17 cellular contexts compared by ENCODE assay signal in genomic region chr6:20172842-20173456, GRCh38. TPM values are rescaled to one million over a fixed set of nuclear protein-coding genes. Genes with fewer than 3 reads are reported as not detected.
"Had no signal": no experiment of that assay in that cellular context is flagged by ENCODE, and none has a peak within 500 bp of the region (broad histone marks: within the 10 kb centered on the region; RNA-seq: fewer than 3 reads in every experiment).

No MANE protein-coding gene starts in this region.

- H3K4me1 Mint-ChIP-seq: mesothelial cell of epicardium had no signal

- H3K4me3 Mint-ChIP-seq: activated T-cell treated with anti-CD3 and anti-CD28 coated beads, Interleukin-2, amount 50 U/mL, for 24 hours; mesothelial cell of epicardium had no signal

- DNase-seq: activated CD4-positive, alpha-beta T cell treated with anti-CD3 and anti-CD28 coated beads, Interleukin-2, amount 50 U/mL, for 4 hours; activated CD4-positive, CD25-positive, alpha-beta regulatory T cell; activated gamma-delta T cell; activated T-cell treated with anti-CD3 and anti-CD28 coated beads, Interleukin-2, amount 50 U/mL, for 24 hours; amniotic stem cell; caudate nucleus; colonic mucosa; left colon; right lobe of liver; stomach; testis had no signal

- H3K36me3 Mint-ChIP-seq: mesothelial cell of epicardium had no signal

- H3K27me3 ChIP-seq: colonic mucosa, esophagus muscularis mucosa, right lobe of liver, stomach, testis had no signal

- ATAC-seq: left colon had no signal

- H3K4me1 ChIP-seq: testis had no signal

- H3K36me3 ChIP-seq: colonic mucosa, esophagus muscularis mucosa, right lobe of liver, stomach had no signal

- FAIRE-seq: islet of Langerhans had no signal

- H3K4me3 ChIP-seq: colonic mucosa, esophagus muscularis mucosa, lung, right lobe of liver, smooth muscle cell, stomach, testis had no signal

- H3K9me3 Mint-ChIP-seq: activated T-cell treated with anti-CD3 and anti-CD28 coated beads, Interleukin-2, amount 50 U/mL, for 24 hours; mesothelial cell of epicardium had no signal

- H3K27ac ChIP-seq: colonic mucosa, esophagus muscularis mucosa, right lobe of liver, testis had no signal

- H3K27ac Mint-ChIP-seq: mesothelial cell of epicardium had no signal

- H3K4me2 ChIP-seq: smooth muscle cell had no signal

- H3K9me3 ChIP-seq: colonic mucosa, esophagus muscularis mucosa, right lobe of liver, stomach, testis had no signal

- H3K27me3 Mint-ChIP-seq: activated T-cell treated with anti-CD3 and anti-CD28 coated beads, Interleukin-2, amount 50 U/mL, for 24 hours had no signal

RNA-seq across cellular contexts. Expression of gene MBOAT1, which starts 39.3 kb away (rescaled TPM):
- polyA plus RNA-seq: neural cell had no signal
